In genomic region chr14:24093901-24094838, GRCh38 we compare ENCODE assay signal across 8 cellular contexts. TPM values are rescaled to one million over a fixed set of nuclear protein-coding genes. Genes with fewer than 3 reads are reported as not detected.
A peak's percentile ranks its signal among the peaks of the same experiment; 100 is the strongest.
DNase-seq lines count a peak whose midpoint lies in the region; ATAC-seq and TF ChIP-seq lines count a peak whose summit lies in the region.

PCK2 (plus strand) TSS chr14:24094311; CDS start chr14:24094406, 95 bp downstream.

- in situ Hi-C loops in GM18951 (cut with MboI; ENCODE audit: low sequenced_read_pairs, unreplicated experiment) = loop anchor here (25.0 kb wide), 1 partner anchor 107 kb away; the partner anchor contains the start of gene DHRS4L2

- peak; percentile 51 for ATAC-seq in HG03196 (IDR thresholded peaks at IDR 0.05; ENCODE audit: unreplicated experiment)
- peak; percentile 74 for ATAC-seq in left colon

- H3K4me3 ChIP-seq in AG04449 (ENCODE audit: low read depth, low read length) = peak within 1 kb of the TSS; percentile 87

- TF ChIP-seq POLR2A in GM18951 (IDR thresholded peaks at IDR 0.05; ENCODE audit: extremely low read depth, insufficient read depth, insufficient read length) = peak; percentile 98

- peak within 1 kb of the TSS; percentile 83 for H3K27ac ChIP-seq in cingulate gyrus (ENCODE audit: low read depth, low read length)

- CTCF ChIA-PET in AG04449 (lab: Yijun Ruan, JAX) = interaction anchor here (0.9 to 12.8 kb wide), 13 partner anchors 8 to 214 kb away, joined by 3 to 536 read pairs (median 4); partner anchors contain the start of genes CARMIL3, CIDEB, IRF9 and TINF2

- DNase-seq in AG04449 (ENCODE audit: low read depth, low spot score) (peak; percentile 63), NCI-H460 (ENCODE audit: extremely low read depth, low read depth) (peak; percentile 98), left colon (peak; percentile 97)
- DNase-seq in activated CD4-positive, alpha-beta T cell treated with anti-CD3 and anti-CD28 coated beads for 24 hours (ENCODE audit: low read depth in 2 of 2) = peak; percentile 85 to 89
- DNase-seq in stimulated activated CD4-positive, alpha-beta T cell treated with anti-CD3 and anti-CD28 coated beads, Interleukin-2, amount 100 ng/mL, for 4 hours (ENCODE audit: low read depth) = peak; percentile 70

- POLR2A ChIA-PET in AG04449 (lab: Yijun Ruan, JAX) = interaction anchor here (0.6 to 3.6 kb wide), 19 partner anchors 8 to 210 kb away, joined by 3 to 44 read pairs (median 5); partner anchors contain the start of genes CARMIL3, DCAF11, EMC9 and IRF9

- intact Hi-C loops in left colon (cut with DNase I, micrococcal nuclease) = no loop called here

- peak; percentile 9 for TF ChIP-seq CTCF in AG04449 (IDR thresholded peaks at IDR 0.05; ENCODE audit: insufficient read depth, low read length, missing control alignments)

RNA-seq across cellular contexts. Expression of gene PCK2, which starts in this region (rescaled TPM):
- total RNA-seq in NCI-H460 (2014; rRNA removed; shearing (Covaris generic)) = 35.8 and 40.8 TPM in 2 replicates
- polyA plus RNA-seq in NCI-H460 (2014; cell fraction: nucleus; rRNA removed) = 57.3 and 71.8 TPM in 2 replicates
- total RNA-seq in left colon = 100 to 1,000 TPM; 150 to 223 TPM

Comparison
In these comparisons a context has a peak if more than half of its experiments do, and no peak if none do; other contexts are left out.
1. Peak in every context shown above with its lines: DNase-seq, ATAC-seq, H3K4me3 ChIP-seq and H3K27ac ChIP-seq.